ENCODE assay signal across 15 cellular contexts in the genomic region with DNA sequence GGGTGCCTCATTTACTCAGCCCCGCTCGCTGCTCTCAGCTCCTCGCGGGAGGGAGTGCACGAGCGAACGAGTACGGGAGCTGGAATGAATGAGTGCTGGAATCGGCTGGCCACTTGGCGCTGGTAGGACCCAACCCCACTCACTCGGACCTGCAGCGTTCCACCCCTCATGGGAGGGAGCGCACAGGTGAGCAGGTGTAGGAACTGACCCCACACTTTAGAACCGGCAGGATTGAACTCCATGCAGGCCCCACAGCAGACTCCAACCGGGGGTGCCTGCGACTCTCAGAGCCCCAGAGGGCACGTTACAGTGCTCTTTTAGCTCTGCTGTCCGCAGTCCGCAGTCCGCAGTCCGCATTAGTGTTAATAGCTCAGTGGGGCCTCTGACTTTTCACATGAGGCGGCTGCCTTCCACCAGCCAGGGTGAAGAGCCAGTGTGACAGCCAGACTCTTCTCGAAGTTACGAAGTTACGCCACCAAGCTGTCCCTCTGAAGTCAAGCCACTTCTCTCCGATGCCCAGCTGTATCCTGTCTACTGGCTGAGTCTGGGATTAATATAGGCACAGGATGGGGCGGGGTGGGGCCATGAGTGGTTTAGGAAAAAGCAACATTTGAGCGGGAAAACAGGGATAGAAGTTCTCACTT.
A peak's percentile ranks its signal among the peaks of the same experiment; 100 is the strongest.
DNase-seq lines count a peak whose midpoint lies in the region; ATAC-seq, FAIRE-seq and TF ChIP-seq lines count a peak whose summit lies in the region.
"Had no signal": no experiment of that assay in that cellular context is flagged by ENCODE, and none has a peak within 500 bp of the region (broad histone marks: within the 10 kb centered on the region; RNA-seq: fewer than 3 reads in every experiment).

No MANE protein-coding gene starts in this region.

- H3K27me3 ChIP-seq in HUES64 (ENCODE audit: insufficient read depth, low read length) = peaks cover 19% of the 10 kb centered on the region
- peaks cover 0 to 7% (median 0%) of the 10 kb centered on the region in 3 donors for H3K27me3 ChIP-seq in stomach

- H3K36me3 Mint-ChIP-seq in endothelial cell (ENCODE audit: low read depth, unreplicated experiment) = no peaks in the 10 kb centered on the region

- H3K9ac ChIP-seq in HUES64 (ENCODE audit: low read depth, low read length) = peak overlapping the region; percentile 32; the same call in 1 of the 2 replicates
- H3K9ac ChIP-seq in kidney (ENCODE audit: low read length in 2 of 2) = no peak overlapping the region

- peak; percentile 21 for DNase-seq in endothelial cell (ENCODE audit: low spot score)
- peak; percentile 56 for DNase-seq in kidney
- peak; percentile 66 for DNase-seq in retina
- DNase-seq in NCI-H1417 (lab: John Stamatoyannopoulos, UW) = no peak
- no peak for DNase-seq in stomach
- DNase-seq: activated T-cell treated with anti-CD3 and anti-CD28 coated beads, Interleukin-2, amount 50 U/mL, for 72 hours; naive B cell; NCI-H1694; stimulated activated CD4-positive, alpha-beta T cell treated with anti-CD3 and anti-CD28 coated beads, Interleukin-15, amount 100 ng/mL, for 24 hours had no signal

- WGBS in HUES64 = 22% methylated on average over 28 of the region's 28 CpGs
- 28 to 42% (median 30%) methylated on average over 19 to 28 of the region's 28 CpGs for WGBS in stomach, 5 donors

- H3K4me1 ChIP-seq in HUES64 (ENCODE audit: insufficient read depth, low read length) = no peaks in the 10 kb centered on the region
- no peaks in the 10 kb centered on the region for H3K4me1 ChIP-seq in kidney (ENCODE audit: control insufficient read depth in 1 of 2, insufficient read depth in 1 of 2, low read depth in 1 of 2, low read length in 2 of 2)
- H3K4me1 ChIP-seq in stomach = peaks cover 0 to 9% (median 4%) of the 10 kb centered on the region in 4 donors
- H3K4me1 ChIP-seq: HAP-1 had no signal

- TF ChIP-seq CTCF in endothelial cell (IDR thresholded peaks at IDR 0.05; ENCODE audit: unreplicated experiment) = no peak
- TF ChIP-seq CTCF in kidney (IDR thresholded peaks at IDR 0.05; ENCODE audit: borderline replicate concordance, extremely low read depth, insufficient read depth) = no peak
- no peak for TF ChIP-seq CTCF in stomach (IDR thresholded peaks at IDR 0.05)

- no peak for FAIRE-seq in kidney (lab: Jason Lieb, UNC)
- FAIRE-seq: GM19239 had no signal

- no peaks in the 10 kb centered on the region for H3K9me3 Mint-ChIP-seq in endothelial cell (ENCODE audit: unreplicated experiment)
- H3K9me3 Mint-ChIP-seq: activated T-cell treated with anti-CD3 and anti-CD28 coated beads, Interleukin-2, amount 50 U/mL, for 72 hours had no signal

- no peak overlapping the region for H3K27ac ChIP-seq in HUES64 (ENCODE audit: low read depth, low read length)
- no peak overlapping the region for H3K27ac ChIP-seq in kidney (ENCODE audit: low read depth in 2 of 2, low read length in 2 of 2)
- H3K27ac ChIP-seq in stomach = no peak overlapping the region
- H3K27ac ChIP-seq: SK-N-MC had no signal

- H3K9me3 ChIP-seq in HUES64 (ENCODE audit: insufficient read depth, low read depth, low read length) (no peaks in the 10 kb centered on the region), kidney (ENCODE audit: control insufficient read depth in 1 of 2, low read length in 2 of 2) (no peaks in the 10 kb centered on the region), stomach (no peaks in the 10 kb centered on the region)
- H3K9me3 ChIP-seq: HAP-1 had no signal

- H3K36me3 ChIP-seq in HUES64 (ENCODE audit: insufficient read depth, low read length) (no peaks in the 10 kb centered on the region), kidney (ENCODE audit: control insufficient read depth in 1 of 2, insufficient read depth in 2 of 2, low read length in 2 of 2) (no peaks in the 10 kb centered on the region), stomach (no peaks in the 10 kb centered on the region)
- H3K36me3 ChIP-seq: HAP-1 had no signal

- ATAC-seq in GM18502 (IDR thresholded peaks at IDR 0.05; ENCODE audit: poor library complexity, unreplicated experiment) = no peak
- no peak for ATAC-seq in GM18519 (IDR thresholded peaks at IDR 0.05; ENCODE audit: low FRiP score, unreplicated experiment)
- ATAC-seq: activated T-cell treated with anti-CD3 and anti-CD28 coated beads, Interleukin-2, amount 50 U/mL, for 72 hours had no signal

- H3K4me3 Mint-ChIP-seq in endothelial cell (ENCODE audit: unreplicated experiment) = no peak overlapping the region
- H3K4me3 Mint-ChIP-seq: activated T-cell treated with anti-CD3 and anti-CD28 coated beads, Interleukin-2, amount 50 U/mL, for 72 hours; naive B cell had no signal

- intact Hi-C loops in kidney (cut with DNase I) (no loop called here), stomach (cut with DNase I; ENCODE audit: low total_unique reads) (no loop called here)

- H3K27me3 Mint-ChIP-seq in endothelial cell (ENCODE audit: unreplicated experiment) = peaks cover 2% of the 10 kb centered on the region
- H3K27me3 Mint-ChIP-seq: naive B cell had no signal

- H3K27ac Mint-ChIP-seq in endothelial cell (ENCODE audit: unreplicated experiment) = no peak overlapping the region
- H3K27ac Mint-ChIP-seq: activated T-cell treated with anti-CD3 and anti-CD28 coated beads, Interleukin-2, amount 50 U/mL, for 72 hours had no signal

- peak overlapping the region; percentile 44 for H3K4me3 ChIP-seq in HUES64 (ENCODE audit: low read length)
- H3K4me3 ChIP-seq in kidney (ENCODE audit: low read length in 2 of 2) = peak overlapping the region in 1 of 2 donors; percentile 21
- peak overlapping the region in 1 of 4 donors; percentile 3 for H3K4me3 ChIP-seq in stomach
- H3K4me3 ChIP-seq: HAP-1, SK-N-MC had no signal

- no peak for TF ChIP-seq POLR2A in stomach (IDR thresholded peaks at IDR 0.05)

- TF ChIP-seq EP300 in stomach (IDR thresholded peaks at IDR 0.05) = no peak

- H3K4me1 Mint-ChIP-seq in endothelial cell (ENCODE audit: unreplicated experiment) = no peaks in the 10 kb centered on the region

Comparison
In these comparisons a context has a peak if more than half of its experiments do, and no peak if none do; other contexts are left out.
1. DNase-seq: peak in endothelial cell (single experiment), kidney (single experiment) and retina (single experiment); none in NCI-H1417 (0 of 3) and stomach (single experiment).